ENCODE assay signal across 1 cellular context in genomic region chr6:140857734-140858380, GRCh38.
TF ChIP-seq lines count a peak whose summit lies in the region.

No MANE protein-coding gene starts in this region.

TF ChIP-seq in HCT116, 20 proteins besides CTCF, POLR2A, EP300 and RAD21 (continued from another document):
- peak; percentile 10; the same call in 1 of the 2 replicates for TF ChIP-seq ELF1 (IDR thresholded peaks at IDR 0.05; ENCODE audit: borderline replicate concordance, low read depth)
- TF ChIP-seq EZH2 (IDR thresholded peaks at IDR 0.05), result no peak
TF ChIP-seq in HCT116: peak in this region for 6.
